Comparison of ENCODE assay signal across 2 cellular contexts in the genomic region with DNA sequence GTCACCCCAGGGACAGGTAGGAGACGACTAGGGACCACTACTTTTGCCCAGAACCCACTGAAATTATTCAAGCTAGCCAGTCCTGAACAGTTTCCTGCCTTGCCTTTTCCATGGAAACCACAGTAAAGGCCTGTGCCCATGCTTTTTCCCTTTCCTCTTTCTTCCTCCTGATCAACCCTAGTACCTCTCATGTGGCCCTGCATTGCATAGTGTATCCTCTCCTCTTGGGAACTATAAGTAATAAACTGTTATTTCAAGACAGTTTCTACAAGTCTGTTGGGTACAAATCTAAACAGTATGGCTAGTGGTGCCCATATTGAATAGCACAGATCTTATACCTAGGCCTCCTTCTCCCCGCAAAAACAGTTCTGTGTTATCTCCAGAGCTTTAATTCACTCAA.
TF ChIP-seq lines count a peak whose summit lies in the region.

No MANE protein-coding gene starts in this region.

TF ChIP-seq in WTC11, 78 proteins besides CTCF, POLR2A, EP300 and RAD21:
- no peak for TF ChIP-seq ZNF396 (CRISPR knock-in tag; IDR thresholded peaks at IDR 0.05; ENCODE audit: borderline replicate concordance)
- TF ChIP-seq, protein P1, sequence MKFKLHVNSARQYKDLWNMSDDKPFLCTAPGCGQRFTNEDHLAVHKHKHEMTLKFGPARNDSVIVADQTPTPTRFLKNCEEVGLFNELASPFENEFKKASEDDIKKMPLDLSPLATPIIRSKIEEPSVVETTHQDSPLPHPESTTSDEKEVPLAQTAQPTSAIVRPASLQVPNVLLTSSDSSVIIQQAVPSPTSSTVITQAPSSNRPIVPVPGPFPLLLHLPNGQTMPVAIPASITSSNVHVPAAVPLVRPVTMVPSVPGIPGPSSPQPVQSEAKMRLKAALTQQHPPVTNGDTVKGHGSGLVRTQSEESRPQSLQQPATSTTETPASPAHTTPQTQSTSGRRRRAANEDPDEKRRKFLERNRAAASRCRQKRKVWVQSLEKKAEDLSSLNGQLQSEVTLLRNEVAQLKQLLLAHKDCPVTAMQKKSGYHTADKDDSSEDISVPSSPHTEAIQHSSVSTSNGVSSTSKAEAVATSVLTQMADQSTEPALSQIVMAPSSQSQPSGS (CRISPR knock-in tag; IDR thresholded peaks at IDR 0.05; ENCODE audit: borderline replicate concordance, low read depth), result no peak
- TF ChIP-seq, protein P2, sequence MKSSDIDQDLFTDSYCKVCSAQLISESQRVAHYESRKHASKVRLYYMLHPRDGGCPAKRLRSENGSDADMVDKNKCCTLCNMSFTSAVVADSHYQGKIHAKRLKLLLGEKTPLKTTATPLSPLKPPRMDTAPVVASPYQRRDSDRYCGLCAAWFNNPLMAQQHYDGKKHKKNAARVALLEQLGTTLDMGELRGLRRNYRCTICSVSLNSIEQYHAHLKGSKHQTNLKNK (CRISPR knock-in tag; IDR thresholded peaks at IDR 0.05), result no peak
- TF ChIP-seq ETV6 (CRISPR knock-in tag; IDR thresholded peaks at IDR 0.05), result no peak
- no peak for TF ChIP-seq RORB (CRISPR knock-in tag; IDR thresholded peaks at IDR 0.05)
- TF ChIP-seq ZNF138 (CRISPR knock-in tag; conservative IDR thresholded peaks at IDR 0.05), result no peak
- no peak for TF ChIP-seq CBFB (CRISPR knock-in tag; IDR thresholded peaks at IDR 0.05; ENCODE audit: low read depth)
- TF ChIP-seq JAZF1 (CRISPR knock-in tag; IDR thresholded peaks at IDR 0.05), result no peak
- TF ChIP-seq GTF2I (CRISPR knock-in tag; conservative IDR thresholded peaks at IDR 0.05), result no peak
- TF ChIP-seq ZNF317 (CRISPR knock-in tag; IDR thresholded peaks at IDR 0.05; ENCODE audit: borderline replicate concordance, low read depth), result no peak
- TF ChIP-seq, protein P3, sequence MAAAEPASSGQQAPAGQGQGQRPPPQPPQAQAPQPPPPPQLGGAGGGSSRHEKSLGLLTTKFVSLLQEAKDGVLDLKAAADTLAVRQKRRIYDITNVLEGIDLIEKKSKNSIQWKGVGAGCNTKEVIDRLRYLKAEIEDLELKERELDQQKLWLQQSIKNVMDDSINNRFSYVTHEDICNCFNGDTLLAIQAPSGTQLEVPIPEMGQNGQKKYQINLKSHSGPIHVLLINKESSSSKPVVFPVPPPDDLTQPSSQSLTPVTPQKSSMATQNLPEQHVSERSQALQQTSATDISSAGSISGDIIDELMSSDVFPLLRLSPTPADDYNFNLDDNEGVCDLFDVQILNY (CRISPR knock-in tag; IDR thresholded peaks at IDR 0.05), result no peak
- TF ChIP-seq TP53 (CRISPR knock-in tag; IDR thresholded peaks at IDR 0.05), result no peak
- TF ChIP-seq, protein P4, sequence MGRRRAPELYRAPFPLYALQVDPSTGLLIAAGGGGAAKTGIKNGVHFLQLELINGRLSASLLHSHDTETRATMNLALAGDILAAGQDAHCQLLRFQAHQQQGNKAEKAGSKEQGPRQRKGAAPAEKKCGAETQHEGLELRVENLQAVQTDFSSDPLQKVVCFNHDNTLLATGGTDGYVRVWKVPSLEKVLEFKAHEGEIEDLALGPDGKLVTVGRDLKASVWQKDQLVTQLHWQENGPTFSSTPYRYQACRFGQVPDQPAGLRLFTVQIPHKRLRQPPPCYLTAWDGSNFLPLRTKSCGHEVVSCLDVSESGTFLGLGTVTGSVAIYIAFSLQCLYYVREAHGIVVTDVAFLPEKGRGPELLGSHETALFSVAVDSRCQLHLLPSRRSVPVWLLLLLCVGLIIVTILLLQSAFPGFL (CRISPR knock-in tag; IDR thresholded peaks at IDR 0.05; ENCODE audit: borderline replicate concordance), result no peak
- TF ChIP-seq, protein P5, sequence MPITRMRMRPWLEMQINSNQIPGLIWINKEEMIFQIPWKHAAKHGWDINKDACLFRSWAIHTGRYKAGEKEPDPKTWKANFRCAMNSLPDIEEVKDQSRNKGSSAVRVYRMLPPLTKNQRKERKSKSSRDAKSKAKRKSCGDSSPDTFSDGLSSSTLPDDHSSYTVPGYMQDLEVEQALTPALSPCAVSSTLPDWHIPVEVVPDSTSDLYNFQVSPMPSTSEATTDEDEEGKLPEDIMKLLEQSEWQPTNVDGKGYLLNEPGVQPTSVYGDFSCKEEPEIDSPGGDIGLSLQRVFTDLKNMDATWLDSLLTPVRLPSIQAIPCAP (CRISPR knock-in tag; IDR thresholded peaks at IDR 0.05), result no peak
- TF ChIP-seq, protein P6, sequence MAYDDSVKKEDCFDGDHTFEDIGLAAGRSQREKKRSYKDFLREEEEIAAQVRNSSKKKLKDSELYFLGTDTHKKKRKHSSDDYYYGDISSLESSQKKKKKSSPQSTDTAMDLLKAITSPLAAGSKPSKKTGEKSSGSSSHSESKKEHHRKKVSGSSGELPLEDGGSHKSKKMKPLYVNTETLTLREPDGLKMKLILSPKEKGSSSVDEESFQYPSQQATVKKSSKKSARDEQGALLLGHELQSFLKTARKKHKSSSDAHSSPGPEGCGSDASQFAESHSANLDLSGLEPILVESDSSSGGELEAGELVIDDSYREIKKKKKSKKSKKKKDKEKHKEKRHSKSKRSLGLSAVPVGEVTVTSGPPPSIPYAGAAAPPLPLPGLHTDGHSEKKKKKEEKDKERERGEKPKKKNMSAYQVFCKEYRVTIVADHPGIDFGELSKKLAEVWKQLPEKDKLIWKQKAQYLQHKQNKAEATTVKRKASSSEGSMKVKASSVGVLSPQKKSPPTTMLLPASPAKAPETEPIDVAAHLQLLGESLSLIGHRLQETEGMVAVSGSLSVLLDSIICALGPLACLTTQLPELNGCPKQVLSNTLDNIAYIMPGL (CRISPR knock-in tag; IDR thresholded peaks at IDR 0.05), result no peak
TF ChIP-seq in WTC11: peak in this region for 0.

TF ChIP-seq in H1, 55 proteins besides CTCF, POLR2A, EP300 and RAD21:
- TF ChIP-seq TEAD4 (IDR thresholded peaks at IDR 0.05; ENCODE audit: low read depth, low read length) (no peak), MAFK (IDR thresholded peaks at IDR 0.05; ENCODE audit: low read depth, low read length) (no peak), POLR2AphosphoS5 (IDR thresholded peaks at IDR 0.05; ENCODE audit: low read depth, low read length) (no peak), BACH1 (IDR thresholded peaks at IDR 0.05; ENCODE audit: low read length) (no peak), RNF2 (IDR thresholded peaks at IDR 0.05; ENCODE audit: borderline replicate concordance, low read depth, low read length, missing control alignments, poor library complexity, severe bottlenecking) (no peak), TBP (IDR thresholded peaks at IDR 0.05; ENCODE audit: low read depth, low read length) (no peak), CTBP2 (IDR thresholded peaks at IDR 0.05; ENCODE audit: borderline replicate concordance, insufficient read depth, insufficient read length, low read length) (no peak), RFX5 (IDR thresholded peaks at IDR 0.05; ENCODE audit: borderline replicate concordance, low read depth, low read length) (no peak), KDM5A (IDR thresholded peaks at IDR 0.05; ENCODE audit: low read length) (no peak), PHF8 (conservative IDR thresholded peaks at IDR 0.05; ENCODE audit: low read depth, low read length) (no peak), SAP30 (IDR thresholded peaks at IDR 0.05; ENCODE audit: insufficient read depth, insufficient replicate concordance, low read length) (no peak), RXRA (IDR thresholded peaks at IDR 0.05; ENCODE audit: insufficient read depth, low read depth, low read length) (no peak), CBX8 (IDR thresholded peaks at IDR 0.05; ENCODE audit: borderline replicate concordance, low read depth, low read length) (no peak), SIN3A (conservative IDR thresholded peaks at IDR 0.05 in 1 of 2, IDR thresholded peaks at IDR 0.05 in 1 of 2; ENCODE audit: low read depth in 1 of 2, low read length in 2 of 2) (no peak), YY1 (IDR thresholded peaks at IDR 0.05; ENCODE audit: low read depth, low read length) (no peak), FOSL1 (IDR thresholded peaks at IDR 0.05; ENCODE audit: insufficient read depth, low read depth, low read length) (no peak)
- TF ChIP-seq, protein P7, sequence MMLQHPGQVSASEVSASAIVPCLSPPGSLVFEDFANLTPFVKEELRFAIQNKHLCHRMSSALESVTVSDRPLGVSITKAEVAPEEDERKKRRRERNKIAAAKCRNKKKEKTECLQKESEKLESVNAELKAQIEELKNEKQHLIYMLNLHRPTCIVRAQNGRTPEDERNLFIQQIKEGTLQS (IDR thresholded peaks at IDR 0.05; ENCODE audit: insufficient read depth, low read depth, low read length), result no peak
TF ChIP-seq in H1: peak in this region for 0.
